ENCODE assay signal across 1 cellular context in genomic region chr6:84731901-84732300, GRCh38.
TF ChIP-seq lines count a peak whose summit lies in the region.

No MANE protein-coding gene starts in this region.

TF ChIP-seq in SK-N-SH treated with all-trans-retinoic acid at 6 μM for 48 hours, 23 proteins besides CTCF, POLR2A, EP300 and RAD21 (continued from another document):
- TF ChIP-seq CSDC2 (CRISPR knock-in tag; IDR thresholded peaks at IDR 0.05): no peak
- TF ChIP-seq ZC3H10 (CRISPR knock-in tag; IDR thresholded peaks at IDR 0.05): no peak
- TF ChIP-seq ESRRG (CRISPR knock-in tag; IDR thresholded peaks at IDR 0.05): no peak
- no peak for TF ChIP-seq OSR1 (CRISPR knock-in tag; IDR thresholded peaks at IDR 0.05)
- TF ChIP-seq GLIS3 (CRISPR knock-in tag; IDR thresholded peaks at IDR 0.05): no peak
- TF ChIP-seq ARNTL (CRISPR knock-in tag; IDR thresholded peaks at IDR 0.05; ENCODE audit: borderline replicate concordance, low read depth): no peak
TF ChIP-seq in SK-N-SH treated with all-trans-retinoic acid at 6 μM for 48 hours: peak in this region for 0.
